8 cellular contexts compared by ENCODE assay signal in the genomic region with DNA sequence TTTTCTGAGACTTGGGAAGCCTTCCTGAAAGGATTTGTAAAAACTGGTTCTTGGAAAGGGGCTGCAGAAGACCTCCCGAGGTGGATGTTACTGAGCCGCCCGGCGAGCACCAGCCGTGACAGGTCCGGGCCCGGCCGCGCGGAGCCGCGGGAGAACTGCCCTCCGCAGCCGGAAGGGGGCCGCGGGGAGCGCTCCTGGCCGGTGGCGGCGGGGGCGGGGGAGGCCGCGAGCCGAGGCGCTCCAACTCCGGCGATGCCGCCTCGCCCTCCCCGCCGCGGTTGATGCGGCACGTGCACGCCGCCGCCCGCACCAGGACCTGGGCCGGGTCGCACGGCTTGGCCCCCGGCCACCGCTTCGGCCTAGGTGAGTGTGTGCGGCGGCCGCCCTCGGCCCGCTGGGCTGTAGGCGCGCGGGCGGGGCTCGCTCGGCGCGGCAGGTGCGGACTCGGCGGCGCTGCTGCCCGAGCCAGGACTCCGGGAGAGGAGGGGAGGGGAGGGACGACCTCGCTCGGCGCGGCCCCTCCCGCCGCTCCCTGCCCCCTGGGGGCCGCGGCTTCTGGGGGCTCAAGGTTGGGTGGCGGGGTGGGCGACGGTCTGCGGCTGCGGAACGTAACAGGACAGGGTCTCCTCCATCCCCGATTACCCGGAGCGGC. TPM values are rescaled to one million over a fixed set of nuclear protein-coding genes. Genes with fewer than 3 reads are reported as not detected.
DNase-seq lines count a peak whose midpoint lies in the region; ATAC-seq and TF ChIP-seq lines count a peak whose summit lies in the region.

No MANE protein-coding gene starts in this region.

- H3K36me3 Mint-ChIP-seq in activated B cell treated with CpG ODN at 0.5 μM for 24 hours (ENCODE audit: low read depth) = peaks cover 9% of the 10 kb centered on the region
- peaks cover 13% of the 10 kb centered on the region for H3K36me3 Mint-ChIP-seq in chondrocyte (ENCODE audit: low read depth)

- POLR2A ChIA-PET in activated B cell treated with CpG ODN at 0.5 μM for 24 hours (lab: Charles Lee) = interaction anchor here (1.0 to 1.3 kb wide), 2 partner anchors 46 to 166 kb away, joined by 3 to 5 read pairs; no protein-coding TSS in a partner anchor

- H3K27ac Mint-ChIP-seq in activated B cell treated with CpG ODN at 0.5 μM for 24 hours = peak overlapping the region; percentile 76
- H3K27ac Mint-ChIP-seq in chondrocyte (ENCODE audit: unreplicated experiment) = peak overlapping the region; percentile 97

- H3K4me3 Mint-ChIP-seq in activated B cell treated with CpG ODN at 0.5 μM for 24 hours (peak overlapping the region; percentile 88), chondrocyte (ENCODE audit: unreplicated experiment) (peak overlapping the region; percentile 90)

- CTCF ChIA-PET in activated B cell treated with CpG ODN at 0.5 μM for 24 hours (lab: Charles Lee) = interaction anchor here (0.9 to 5.5 kb wide), 4 partner anchors 107 to 374 kb away, joined by 3 to 30 read pairs (median 6); no protein-coding TSS in a partner anchor

- DNase-seq in NCI-H2029 (lab: John Stamatoyannopoulos, UW) = peak; percentile 60
- no peak for DNase-seq in NCI-H2029 treated with DMSO at 0.1 percent for 48 hours (lab: John Stamatoyannopoulos, UW)
- DNase-seq in NB4 (ENCODE audit: low read depth) = peak; percentile 86
- peak; percentile 74 for DNase-seq in activated B cell treated with CpG ODN at 0.5 μM for 24 hours
- DNase-seq in chondrocyte (ENCODE audit: low spot score) = no peak
- peak; percentile 35 for DNase-seq in kidney glomerular epithelial cell (lab: John Stamatoyannopoulos, UW)
- peak; percentile 26 to 54 for DNase-seq in stimulated activated CD4-positive, alpha-beta T cell treated with anti-CD3 and anti-CD28 coated beads, Interleukin-15, amount 100 ng/mL, for 48 hours (ENCODE audit: low read depth in 2 of 2)

- ATAC-seq in HG02588 (IDR thresholded peaks at IDR 0.05; ENCODE audit: unreplicated experiment) (peak; percentile 65), activated B cell treated with CpG ODN at 0.5 μM for 24 hours (ENCODE audit: low read depth) (peak; percentile 72)

- peak; percentile 18 for TF ChIP-seq CTCF in NB4 (IDR thresholded peaks at IDR 0.05; ENCODE audit: low read depth, low read length)
- TF ChIP-seq CTCF in activated B cell treated with CpG ODN at 0.5 μM for 24 hours (IDR thresholded peaks at IDR 0.05) = no peak
- TF ChIP-seq CTCF in chondrocyte (IDR thresholded peaks at IDR 0.05) = peak; percentile 77

- no peaks in the 10 kb centered on the region for H3K9me3 Mint-ChIP-seq in activated B cell treated with CpG ODN at 0.5 μM for 24 hours
- H3K9me3 Mint-ChIP-seq in chondrocyte (ENCODE audit: low read depth) = no peaks in the 10 kb centered on the region

- intact Hi-C loops in activated B cell treated with CpG ODN at 0.5 μM for 24 hours (cut with micrococcal nuclease) = loop anchor here (1.0 to 10.0 kb wide), 7 partner anchors 21 to 476 kb away; partner anchors contain the start of gene NUDT6

- H3K27me3 Mint-ChIP-seq in activated B cell treated with CpG ODN at 0.5 μM for 24 hours (peaks cover 14% of the 10 kb centered on the region), chondrocyte (ENCODE audit: low read depth) (no peaks in the 10 kb centered on the region)

- H3K4me1 Mint-ChIP-seq in activated B cell treated with CpG ODN at 0.5 μM for 24 hours = peaks cover 32% of the 10 kb centered on the region
- peaks cover 39% of the 10 kb centered on the region for H3K4me1 Mint-ChIP-seq in chondrocyte (ENCODE audit: low read depth)

- TF ChIP-seq POLR2A in NB4 (IDR thresholded peaks at IDR 0.05; ENCODE audit: extremely low read depth, insufficient read length) = peak; percentile 51

- peak overlapping the region; percentile 92 for H3K4me3 ChIP-seq in NB4 (ENCODE audit: low read depth, low read length)

RNA-seq across cellular contexts. Expression of gene SPRY1, which starts 1.7 kb away (rescaled TPM):
- total RNA-seq in activated B cell treated with CpG ODN at 0.5 μM for 24 hours = 4.0 and 4.1 TPM in 2 replicates
- 28.4 to 61.4 TPM (median 54.2 TPM) in 3 replicates for total RNA-seq in chondrocyte

Comparison
In these comparisons a context has a peak if more than half of its experiments do, and no peak if none do; other contexts are left out.
1. DNase-seq: peak in NCI-H2029 (single experiment), NB4 (single experiment), activated B cell treated with CpG ODN at 0.5 μM for 24 hours (single experiment), kidney glomerular epithelial cell (single experiment) and stimulated activated CD4-positive, alpha-beta T cell treated with anti-CD3 and anti-CD28 coated beads, Interleukin-15, amount 100 ng/mL, for 48 hours (2 of 2); none in NCI-H2029 treated with DMSO at 0.1 percent for 48 hours (single experiment) and chondrocyte (single experiment).